Comparison of ENCODE assay signal across 1 cellular context in the genomic region with DNA sequence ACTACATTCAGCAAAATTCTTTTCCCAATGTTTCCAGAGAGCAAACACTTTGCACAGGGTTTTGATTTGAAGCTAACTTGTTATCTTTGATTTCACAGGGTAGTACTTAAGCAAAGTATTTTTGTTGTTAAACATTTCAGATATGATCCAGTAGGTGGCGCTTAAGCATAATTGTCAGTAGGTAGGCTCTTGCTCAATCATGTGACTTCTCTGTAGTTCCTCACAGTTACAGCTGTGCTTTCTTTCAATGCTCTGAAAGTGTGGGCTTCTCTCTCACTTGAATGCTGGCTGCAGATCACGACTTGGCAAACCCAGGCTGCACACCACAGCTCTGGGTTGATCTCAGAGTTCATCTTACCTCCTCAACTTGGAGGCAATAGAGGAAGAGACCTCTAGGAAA.
TF ChIP-seq lines count a peak whose summit lies in the region.

No MANE protein-coding gene starts in this region.

TF ChIP-seq in H1, 55 proteins besides CTCF, POLR2A, EP300 and RAD21:
- TF ChIP-seq, protein P1, sequence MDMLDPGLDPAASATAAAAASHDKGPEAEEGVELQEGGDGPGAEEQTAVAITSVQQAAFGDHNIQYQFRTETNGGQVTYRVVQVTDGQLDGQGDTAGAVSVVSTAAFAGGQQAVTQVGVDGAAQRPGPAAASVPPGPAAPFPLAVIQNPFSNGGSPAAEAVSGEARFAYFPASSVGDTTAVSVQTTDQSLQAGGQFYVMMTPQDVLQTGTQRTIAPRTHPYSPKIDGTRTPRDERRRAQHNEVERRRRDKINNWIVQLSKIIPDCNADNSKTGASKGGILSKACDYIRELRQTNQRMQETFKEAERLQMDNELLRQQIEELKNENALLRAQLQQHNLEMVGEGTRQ (IDR thresholded peaks at IDR 0.05; ENCODE audit: low read length) = 0 out of 2 replicates have a peak, but pooled peaks have one; percentile 38
- TF ChIP-seq TBP (IDR thresholded peaks at IDR 0.05; ENCODE audit: low read depth, low read length) = no peak
- no peak for TF ChIP-seq MAFK (IDR thresholded peaks at IDR 0.05; ENCODE audit: low read depth, low read length)
- peak; percentile 86 for TF ChIP-seq CEBPB (IDR thresholded peaks at IDR 0.05; ENCODE audit: low read depth, low read length)
